Comparison of ENCODE assay signal across 32 cellular contexts in genomic region chr3:109939817-109940216, GRCh38.
"Had no signal": no experiment of that assay in that cellular context is flagged by ENCODE, and none has a peak within 500 bp of the region (broad histone marks: within the 10 kb centered on the region; RNA-seq: fewer than 3 reads in every experiment).

No MANE protein-coding gene starts in this region.

- H3K9me3 ChIP-seq: ascending aorta had no signal

- H3K27ac ChIP-seq: ascending aorta, cardiac muscle cell, VCaP had no signal

- FAIRE-seq: bronchial epithelial cell, TTC549 had no signal

- H3K4me1 ChIP-seq: ascending aorta had no signal

- ATAC-seq: activated CD8-positive, alpha-beta T cell treated with anti-CD3 and anti-CD28 coated beads for 36 hours; activated naive CD8-positive, alpha-beta T cell treated with anti-CD3 and anti-CD28 coated beads, Interleukin-2, amount 50 U/mL, for 24 hours; activated T-cell treated with anti-CD3 and anti-CD28 coated beads, Interleukin-2, amount 50 U/mL, for 4 hours; activated T-cell treated with anti-CD3 and anti-CD28 coated beads, Interleukin-2, amount 50 U/mL, for 72 hours; activated T-helper 17 cell treated with anti-CD3 and anti-CD28 coated beads, Interleukin-2, amount 50 U/mL, for 72 hours had no signal

- DNase-seq: activated B cell treated with CpG ODN at 0.5 μM for 24 hours; activated CD4-positive, alpha-beta memory T cell treated with anti-CD3 and anti-CD28 coated beads for 36 hours; activated CD4-positive, alpha-beta T cell treated with anti-CD3 and anti-CD28 coated beads for 4 hours; activated CD4-positive, alpha-beta T cell treated with anti-CD3 and anti-CD28 coated beads, Interleukin-2, amount 10 ng/mL, durations not matched to agents 24 days and 14 days; activated CD4-positive, alpha-beta T cell treated with anti-CD3 and anti-CD28 coated beads, Interleukin-2, amount 50 U/mL, for 1 hour; activated CD4-positive, alpha-beta T cell treated with anti-CD3 and anti-CD28 coated beads, Interleukin-2, amount 50 U/mL, for 4 hours; activated CD4-positive, CD25-positive, alpha-beta regulatory T cell treated with anti-CD3 and anti-CD28 coated beads, Interleukin-2, amount 50 U/mL, for 72 hours; activated CD8-positive, alpha-beta memory T cell treated with anti-CD3 and anti-CD28 coated beads, Interleukin-2, amount 50 U/mL, for 4 hours; activated CD8-positive, alpha-beta T cell treated with anti-CD3 and anti-CD28 coated beads for 36 hours; activated effector memory CD4-positive, alpha-beta T cell treated with anti-CD3 and anti-CD28 coated beads, Interleukin-2, amount 50 U/mL, for 16 hours; activated gamma-delta T cell treated with Interleukin-2 at 50 U/mL for 16 hours; activated naive CD4-positive, alpha-beta T cell treated with anti-CD3 and anti-CD28 coated beads, Interleukin-2, amount 10 ng/mL, durations not matched to agents 7 days and 5 days; activated naive CD4-positive, alpha-beta T cell treated with Interleukin-2 at 50 U/mL for 16 hours; activated naive CD8-positive, alpha-beta T cell treated with anti-CD3 and anti-CD28 coated beads, Interleukin-2, amount 10 ng/mL, durations not matched to agents 7 days and 5 days; activated naive CD8-positive, alpha-beta T cell treated with anti-CD3 and anti-CD28 coated beads, Interleukin-2, amount 50 U/mL, for 24 hours; activated T-cell treated with anti-CD3 and anti-CD28 coated beads for 4 hours; activated T-cell treated with anti-CD3 and anti-CD28 coated beads, Interleukin-2, amount 50 U/mL, for 1 hour; activated T-cell treated with anti-CD3 and anti-CD28 coated beads, Interleukin-2, amount 50 U/mL, for 4 hours; activated T-cell treated with anti-CD3 and anti-CD28 coated beads, Interleukin-2, amount 50 U/mL, for 72 hours; amygdala; anterior cingulate cortex; caudate nucleus; cerebellar nuclear complex; T-helper 1 cell; T-helper 2 cell; T-helper 9 cell had no signal

- H3K36me3 ChIP-seq: ascending aorta, cardiac muscle cell had no signal

- H3K4me3 ChIP-seq: ascending aorta, cardiac muscle cell had no signal

- H3K27me3 ChIP-seq: ascending aorta, cardiac muscle cell had no signal
